Comparison of ENCODE assay signal across 12 cellular contexts in the genomic region with DNA sequence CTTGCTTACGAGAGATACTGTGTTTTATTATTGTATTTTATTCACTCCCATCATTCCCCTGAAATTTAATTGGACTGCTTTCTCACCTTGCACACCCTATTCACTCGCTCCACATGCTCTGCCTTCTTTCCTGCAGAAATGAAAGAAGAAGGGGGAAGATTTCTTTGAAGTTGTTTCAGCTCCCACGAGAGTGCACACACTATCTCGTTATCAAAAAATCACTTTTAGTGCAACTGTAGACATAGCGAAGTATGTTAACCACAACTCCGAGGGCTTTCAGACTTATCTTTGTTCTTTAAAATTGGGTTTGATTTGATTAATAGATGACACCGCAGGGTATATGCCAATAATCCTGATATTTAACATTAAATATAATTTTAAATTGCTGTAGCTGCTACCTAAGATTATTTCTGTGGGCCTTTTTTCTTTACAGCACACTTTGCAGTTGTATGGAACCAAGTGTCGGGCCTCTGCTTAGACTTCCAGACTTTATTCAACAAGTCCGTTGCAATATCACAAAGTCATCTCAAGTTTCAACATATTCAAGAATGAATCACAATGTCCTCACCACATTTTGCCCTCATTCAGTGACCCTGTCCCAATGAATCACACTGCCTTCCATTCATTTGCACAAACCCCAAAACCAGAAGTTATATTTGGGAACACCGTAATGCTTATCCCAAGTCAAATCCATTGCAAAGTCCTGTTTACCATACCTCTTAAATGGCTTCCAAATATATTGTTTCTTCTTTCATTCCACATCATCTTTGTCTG.
DNase-seq lines count a peak whose midpoint lies in the region; ATAC-seq and TF ChIP-seq lines count a peak whose summit lies in the region.
"Had no signal": no experiment of that assay in that cellular context is flagged by ENCODE, and none has a peak within 500 bp of the region (broad histone marks: within the 10 kb centered on the region; RNA-seq: fewer than 3 reads in every experiment).

No MANE protein-coding gene starts in this region.

- peak; percentile 81 for DNase-seq in BJ (ENCODE audit: low read depth)
- peak; percentile 97 for DNase-seq in M059J (ENCODE audit: low read depth)
- peak; percentile 95 for DNase-seq in brain microvascular endothelial cell
- no peak for DNase-seq in left lung
- DNase-seq in Kasumi-1 (lab: John Stamatoyannopoulos, UW) = no peak
- no peak for DNase-seq in NCI-H187 treated with DMSO at 0.1 percent for 48 hours (lab: John Stamatoyannopoulos, UW)
- no peak for DNase-seq in Caco-2
- DNase-seq: adrenal gland, SW 1271 had no signal

- POLR2A ChIA-PET in BJ (lab: Charles Lee) = no interaction called here
- POLR2A ChIA-PET in Caco-2 (lab: Charles Lee) = no interaction called here

- H3K4me3 Mint-ChIP-seq in Caco-2 (ENCODE audit: unreplicated experiment) = no peak overlapping the region

- H3K9me3 Mint-ChIP-seq in Caco-2 (ENCODE audit: unreplicated experiment) = peaks cover 12% of the 10 kb centered on the region

- CTCF ChIA-PET in BJ (lab: Yijun Ruan, JAX) (no interaction called here), Caco-2 (lab: Charles Lee) (no interaction called here)

- H3K4me1 ChIP-seq in left lung (no peaks in the 10 kb centered on the region), Caco-2 (no peaks in the 10 kb centered on the region)
- H3K4me1 ChIP-seq: adrenal gland, vagina had no signal

- in situ Hi-C loops in brain microvascular endothelial cell (cut with HindIII; ENCODE audit: low pct_ligation_motif_present, low sequenced_read_pairs) = no loop called here

- no TSS peak for BruUV-seq in Caco-2 (replicated peaks; lab: Mats Ljungman, UMichigan)

- no peaks in the 10 kb centered on the region for H3K36me3 ChIP-seq in BJ (ENCODE audit: control insufficient read depth, insufficient read depth, low read length)
- no peaks in the 10 kb centered on the region for H3K36me3 ChIP-seq in brain microvascular endothelial cell (replicated peaks)
- H3K36me3 ChIP-seq in left lung = no peaks in the 10 kb centered on the region
- no peaks in the 10 kb centered on the region for H3K36me3 ChIP-seq in Caco-2 (ENCODE audit: control insufficient read depth, insufficient read depth, low read length)
- H3K36me3 ChIP-seq: adrenal gland, vagina had no signal

- intact Hi-C loops in left lung (cut with DNase I) (no loop called here), Caco-2 (cut with micrococcal nuclease; ENCODE audit: unreplicated experiment) (no loop called here)

- H3K27me3 ChIP-seq in BJ (ENCODE audit: control insufficient read depth, insufficient read depth, low read length) (no peaks in the 10 kb centered on the region; the same call in 1 of the 2 replicates), brain microvascular endothelial cell (replicated peaks) (no peaks in the 10 kb centered on the region), left lung (no peaks in the 10 kb centered on the region), Caco-2 (replicated peaks; ENCODE audit: control insufficient read depth, insufficient read depth, low read length) (no peaks in the 10 kb centered on the region)
- H3K27me3 ChIP-seq: adrenal gland, vagina had no signal

- ATAC-seq in left lung (peak; percentile 56), HG03565 (IDR thresholded peaks at IDR 0.05; ENCODE audit: unreplicated experiment) (no peak)

- no peaks in the 10 kb centered on the region for H3K27me3 Mint-ChIP-seq in Caco-2 (ENCODE audit: insufficient read depth, unreplicated experiment)

- H3K4me1 Mint-ChIP-seq in Caco-2 (ENCODE audit: low read depth, unreplicated experiment) = peaks cover 6% of the 10 kb centered on the region

- peak overlapping the region; percentile 44 for H3K27ac ChIP-seq in brain microvascular endothelial cell
- no peak overlapping the region for H3K27ac ChIP-seq in left lung
- H3K27ac ChIP-seq: adrenal gland, vagina had no signal

- no peak overlapping the region for H3K4me3 ChIP-seq in BJ (ENCODE audit: low read depth, low read length)
- H3K4me3 ChIP-seq in brain microvascular endothelial cell (ENCODE audit: low read depth, low read length) = no peak overlapping the region
- H3K4me3 ChIP-seq in left lung = no peak overlapping the region
- H3K4me3 ChIP-seq in Caco-2 (ENCODE audit: low read depth, low read length) = no peak overlapping the region
- H3K4me3 ChIP-seq: adrenal gland, lung, vagina had no signal

- no peak overlapping the region for H3K27ac Mint-ChIP-seq in Caco-2 (ENCODE audit: unreplicated experiment)

- peaks cover 0 to 8% of the 10 kb centered on the region in 2 donors for H3K9me3 ChIP-seq in left lung
- no peaks in the 10 kb centered on the region for H3K9me3 ChIP-seq in Caco-2
- H3K9me3 ChIP-seq: adrenal gland, vagina had no signal

- TF ChIP-seq CTCF in BJ (IDR thresholded peaks at IDR 0.05; ENCODE audit: insufficient read depth, low read depth, low read length) (no peak), brain microvascular endothelial cell (IDR thresholded peaks at IDR 0.05; ENCODE audit: low read depth, low read length, missing control alignments) (no peak), left lung (IDR thresholded peaks at IDR 0.05) (no peak), Caco-2 (IDR thresholded peaks at IDR 0.05; ENCODE audit: insufficient read depth in 1 of 2, low read depth in 1 of 2, low read length in 1 of 2, severe bottlenecking in 1 of 2, unreplicated experiment in 1 of 2) (no peak)

- no peaks in the 10 kb centered on the region for H3K36me3 Mint-ChIP-seq in Caco-2 (ENCODE audit: insufficient read depth, unreplicated experiment)

Comparison
In these comparisons a context has a peak if more than half of its experiments do, and no peak if none do; other contexts are left out.
1. DNase-seq: peak in BJ (single experiment), M059J (single experiment) and brain microvascular endothelial cell (single experiment); none in left lung (0 of 2), Kasumi-1 (0 of 2), NCI-H187 treated with DMSO at 0.1 percent for 48 hours (single experiment) and Caco-2 (0 of 2).